ENCODE assay signal across 8 cellular contexts in genomic region chr5:132747693-132748440, GRCh38. TPM values are rescaled to one million over a fixed set of nuclear protein-coding genes. Genes with fewer than 3 reads are reported as not detected.
DNase-seq lines count a peak whose midpoint lies in the region; ATAC-seq and TF ChIP-seq lines count a peak whose summit lies in the region.

No MANE protein-coding gene starts in this region.

- peak overlapping the region; percentile 83 for H3K4me3 Mint-ChIP-seq in CD4-positive, alpha-beta T cell
- peak overlapping the region; percentile 42 for H3K4me3 Mint-ChIP-seq in nephron progenitor cell

- CTCF ChIA-PET in CD4-positive, alpha-beta T cell (lab: Charles Lee), result interaction anchor here (0.7 to 3.1 kb wide), 8 partner anchors 11 to 82 kb away, joined by 3 to 21 read pairs (median 4); partner anchors contain the start of genes KIF3A and SHROOM1

- no peaks in the 10 kb centered on the region for H3K27me3 Mint-ChIP-seq in CD4-positive, alpha-beta T cell
- H3K27me3 Mint-ChIP-seq in nephron progenitor cell (ENCODE audit: low read depth, poor library complexity), result peaks cover 97% of the 10 kb centered on the region

- peak overlapping the region; percentile 64 for H3K27ac ChIP-seq in CD4-positive, alpha-beta T cell (ENCODE audit: low read depth, low read length)
- peak overlapping the region; percentile 52 for H3K27ac ChIP-seq in caudate nucleus (ENCODE audit: low read depth, low read length)

- peaks cover 10% of the 10 kb centered on the region for H3K36me3 Mint-ChIP-seq in CD4-positive, alpha-beta T cell (ENCODE audit: low read depth)
- H3K36me3 Mint-ChIP-seq in nephron progenitor cell (ENCODE audit: low read depth), result no peaks in the 10 kb centered on the region

- peaks cover 24% of the 10 kb centered on the region for H3K4me1 Mint-ChIP-seq in CD4-positive, alpha-beta T cell (ENCODE audit: low read depth)
- H3K4me1 Mint-ChIP-seq in nephron progenitor cell, result no peaks in the 10 kb centered on the region

- peak; percentile 47 for ATAC-seq in CD4-positive, alpha-beta T cell (ENCODE audit: poor library complexity)
- no peak for ATAC-seq in HG02763 (IDR thresholded peaks at IDR 0.05; ENCODE audit: unreplicated experiment)
- ATAC-seq in GM21825 (IDR thresholded peaks at IDR 0.05; ENCODE audit: unreplicated experiment), result no peak

- POLR2A ChIA-PET in CD4-positive, alpha-beta T cell (lab: Charles Lee), result interaction anchor here (0.7 to 3.3 kb wide), 20 partner anchors 9 to 1624 kb away, joined by 3 to 84 read pairs (median 4); partner anchors contain the start of genes AFF4, GDF9, HSPA4 and IL4

- intact Hi-C loops in CD4-positive, alpha-beta T cell (cut with DNase I, micrococcal nuclease), result loop anchor here (1.0 to 2.0 kb wide), 2 partner anchors 72 to 73 kb away; no protein-coding TSS in a partner anchor

- H3K9me3 ChIP-seq in CD4-positive, alpha-beta T cell (ENCODE audit: control insufficient read depth, low read length), result no peaks in the 10 kb centered on the region

- H3K27ac Mint-ChIP-seq in CD4-positive, alpha-beta T cell, result peak overlapping the region; percentile 75
- H3K27ac Mint-ChIP-seq in nephron progenitor cell, result no peak overlapping the region

- peak; percentile 33 to 58 (median 48) for DNase-seq in CD4-positive, alpha-beta T cell
- peak; percentile 20 for DNase-seq in T follicular helper cell (ENCODE audit: low read depth)
- DNase-seq in caudate nucleus (lab: John Stamatoyannopoulos, UW), result no peak
- peak; percentile 14 for DNase-seq in nephron progenitor cell
- no peak for DNase-seq in KG1 (lab: John Stamatoyannopoulos, UW)
- no peak for DNase-seq in NOMO-1 treated with DMSO at 0.1 percent for 48 hours (lab: John Stamatoyannopoulos, UW; ENCODE audit: unreplicated experiment)

- no peaks in the 10 kb centered on the region for H3K27me3 ChIP-seq in CD4-positive, alpha-beta T cell (ENCODE audit: control insufficient read depth, insufficient read depth, low read length)

- H3K9me3 Mint-ChIP-seq in CD4-positive, alpha-beta T cell, result no peaks in the 10 kb centered on the region
- peaks cover 5% of the 10 kb centered on the region for H3K9me3 Mint-ChIP-seq in nephron progenitor cell

- TF ChIP-seq CTCF in CD4-positive, alpha-beta T cell (IDR thresholded peaks at IDR 0.05), result no peak
- TF ChIP-seq CTCF in nephron progenitor cell (IDR thresholded peaks at IDR 0.05), result no peak

RNA-seq across cellular contexts. Expression of gene CCNI2, which starts 0.6 kb away (rescaled TPM):
- 1 to 10 TPM; 7.2 to 8.8 TPM for total RNA-seq in CD4-positive, alpha-beta T cell

RNA-seq across cellular contexts. Expression of gene KIF3A, which starts 10.5 kb away (rescaled TPM):
- total RNA-seq in CD4-positive, alpha-beta T cell, result 10 to 100 TPM; 10.2 to 12.4 TPM

RNA-seq across cellular contexts. Expression of gene SEPTIN8, which starts 29.2 kb away (rescaled TPM):
- total RNA-seq in CD4-positive, alpha-beta T cell, result 1 to 10 TPM; 4.4 to 5.3 TPM

Comparison
In these comparisons a context has a peak if more than half of its experiments do, and no peak if none do; other contexts are left out.
1. DNase-seq: peak in CD4-positive, alpha-beta T cell (10 of 10), T follicular helper cell (single experiment) and nephron progenitor cell (single experiment); none in caudate nucleus (0 of 61), KG1 (single experiment) and NOMO-1 treated with DMSO at 0.1 percent for 48 hours (single experiment).